In genomic region chr17:42937712-42938596, GRCh38 we compare ENCODE assay signal across 8 cellular contexts. TPM values are rescaled to one million over a fixed set of nuclear protein-coding genes. Genes with fewer than 3 reads are reported as not detected.
A peak's percentile ranks its signal among the peaks of the same experiment; 100 is the strongest.
DNase-seq lines count a peak whose midpoint lies in the region; ATAC-seq and TF ChIP-seq lines count a peak whose summit lies in the region.

No MANE protein-coding gene starts in this region.

- no peaks in the 10 kb centered on the region for H3K27me3 ChIP-seq in fibroblast of lung (ENCODE audit: control insufficient read depth, insufficient read depth, low read length)

- H3K27ac Mint-ChIP-seq in neural crest cell (ENCODE audit: unreplicated experiment) = no peak overlapping the region

- POLR2A ChIA-PET in AG04449 (lab: Yijun Ruan, JAX) = no interaction called here

- H2AFZ ChIP-seq in fibroblast of lung (ENCODE audit: low read length) = no peak overlapping the region

- H3K4me1 ChIP-seq in fibroblast of lung (ENCODE audit: control insufficient read depth, extremely low read depth, insufficient read depth, low read length) = no peaks in the 10 kb centered on the region

- TF ChIP-seq CTCF in AG04449 (IDR thresholded peaks at IDR 0.05; ENCODE audit: insufficient read depth, low read length, missing control alignments) = peak; percentile 71
- peak; percentile 59 for TF ChIP-seq CTCF in GM12872 (IDR thresholded peaks at IDR 0.05; ENCODE audit: insufficient read depth, low read depth, low read length)
- peak; percentile 72 for TF ChIP-seq CTCF in WI38 (IDR thresholded peaks at IDR 0.05; ENCODE audit: low read depth, low read length)
- peak; percentile 77 to 79 for TF ChIP-seq CTCF in fibroblast of lung (conservative IDR thresholded peaks at IDR 0.05 in 1 of 2, IDR thresholded peaks at IDR 0.05 in 1 of 2; ENCODE audit: low read depth in 1 of 2, low read length in 2 of 2)
- peak; percentile 68 for TF ChIP-seq CTCF in neural crest cell (conservative IDR thresholded peaks at IDR 0.05)

- H3K27me3 Mint-ChIP-seq in neural crest cell (ENCODE audit: low read depth) = peaks cover 26% of the 10 kb centered on the region

- no peak overlapping the region for H3K4me3 ChIP-seq in AG04449 (ENCODE audit: low read depth, low read length)
- no peak overlapping the region for H3K4me3 ChIP-seq in WI38 (ENCODE audit: low read depth, low read length)
- H3K4me3 ChIP-seq in fibroblast of lung (replicated peaks in 1 of 4; ENCODE audit: control extremely low read depth in 1 of 4, insufficient read depth in 1 of 4, low read depth in 3 of 4, low read length in 4 of 4) = no peak overlapping the region

- peak; percentile 5 for DNase-seq in AG04449 (ENCODE audit: low read depth, low spot score)
- peak; percentile 5 for DNase-seq in NCI-H2107 (lab: John Stamatoyannopoulos, UW)
- DNase-seq in fibroblast of lung (ENCODE audit: low read depth in 2 of 2) = peak; percentile 46 to 74
- peak; percentile 26 for DNase-seq in neural crest cell (ENCODE audit: low read depth, low spot score)

- H3K4me1 Mint-ChIP-seq in neural crest cell = no peaks in the 10 kb centered on the region

- no peaks in the 10 kb centered on the region for H3K9me3 Mint-ChIP-seq in neural crest cell

- H3K36me3 Mint-ChIP-seq in neural crest cell (ENCODE audit: low read depth) = no peaks in the 10 kb centered on the region

- no peak overlapping the region for H3K4me3 Mint-ChIP-seq in neural crest cell

- H3K4me2 ChIP-seq in fibroblast of lung (ENCODE audit: extremely low read depth, insufficient read depth, low read length) = no peak overlapping the region

- CTCF ChIA-PET in AG04449 (lab: Yijun Ruan, JAX) = interaction anchor here (0.7 to 10.6 kb wide), 27 partner anchors 8 to 360 kb away, joined by 3 to 241 read pairs (median 4); partner anchors contain the start of genes AOC2 and BECN1

- no peaks in the 10 kb centered on the region for H3K9me3 ChIP-seq in fibroblast of lung (ENCODE audit: control insufficient read depth, insufficient read depth, low read depth, low read length)

- H3K27ac ChIP-seq in fibroblast of lung (ENCODE audit: insufficient read depth, low read length) = no peak overlapping the region

- H3K9ac ChIP-seq in fibroblast of lung (ENCODE audit: insufficient read depth, low read length) = no peak overlapping the region

- H4K20me1 ChIP-seq in fibroblast of lung (ENCODE audit: control insufficient read depth, extremely low read depth, insufficient read depth, low read length) = no peaks in the 10 kb centered on the region

- no peaks in the 10 kb centered on the region for H3K36me3 ChIP-seq in fibroblast of lung (ENCODE audit: control insufficient read depth, insufficient read depth, low read length)

- ATAC-seq in GM21529 (IDR thresholded peaks at IDR 0.05; ENCODE audit: unreplicated experiment) = no peak
- ATAC-seq in GM18858 (IDR thresholded peaks at IDR 0.05; ENCODE audit: unreplicated experiment) = no peak

- H3K79me2 ChIP-seq in fibroblast of lung (ENCODE audit: control insufficient read depth, insufficient read depth, low read length) = no peaks in the 10 kb centered on the region

RNA-seq across cellular contexts. Expression of gene AARSD1, which starts 26.3 kb away (rescaled TPM):
- 17.7 and 21.6 TPM in 2 replicates for total RNA-seq in fibroblast of lung
- polyA plus RNA-seq in fibroblast of lung = 37.3 and 51.2 TPM in 2 replicates
- polyA plus RNA-seq in fibroblast of lung (2012) = 31.4 and 44.9 TPM in 2 replicates
- polyA minus RNA-seq in fibroblast of lung (ENCODE audit: low replicate concordance) = 31.9 and 37.0 TPM in 2 replicates
- total RNA-seq in neural crest cell = 61.6 and 65.6 TPM in 2 replicates

RNA-seq across cellular contexts. Expression of gene G6PC1, which starts 37.4 kb away (rescaled TPM):
- total RNA-seq in fibroblast of lung = not detected in 2 replicates
- not detected in 2 replicates for polyA plus RNA-seq in fibroblast of lung
- not detected in 2 replicates for polyA plus RNA-seq in fibroblast of lung (2012)
- polyA minus RNA-seq in fibroblast of lung (ENCODE audit: low replicate concordance) = 0.63 TPM in 1 of 2 replicates, not detected in the other
- not detected in 2 replicates for total RNA-seq in neural crest cell

RNA-seq across cellular contexts. Expression of gene PTGES3L, which starts 41.9 kb away (rescaled TPM):
- total RNA-seq in fibroblast of lung = 0.17 TPM in 1 of 2 replicates, not detected in the other
- 0.24 and 1.7 TPM in 2 replicates for polyA plus RNA-seq in fibroblast of lung
- polyA plus RNA-seq in fibroblast of lung (2012) = 0.17 and 1.7 TPM in 2 replicates
- polyA minus RNA-seq in fibroblast of lung (ENCODE audit: low replicate concordance) = not detected in 2 replicates
- 3.4 and 3.5 TPM in 2 replicates for total RNA-seq in neural crest cell

RNA-seq across cellular contexts. Expression of gene RUNDC1, which starts 42.4 kb away (rescaled TPM):
- total RNA-seq in fibroblast of lung (7.7 and 8.8 TPM in 2 replicates), neural crest cell (15.9 and 16.5 TPM in 2 replicates)
- polyA plus RNA-seq in fibroblast of lung = 6.3 and 8.0 TPM in 2 replicates
- 5.6 and 7.2 TPM in 2 replicates for polyA plus RNA-seq in fibroblast of lung (2012)
- 11.5 and 15.9 TPM in 2 replicates for polyA minus RNA-seq in fibroblast of lung (ENCODE audit: low replicate concordance)

Comparison
In these comparisons a context has a peak if more than half of its experiments do, and no peak if none do; other contexts are left out.
1. DNase-seq: peak in every context shown above with its lines; median percentile 60 in fibroblast of lung; 26 in neural crest cell; 5 in AG04449; 5 in NCI-H2107.